In genomic region chr7:147992698-147993097, GRCh38 we compare ENCODE assay signal across 2 cellular contexts.
TF ChIP-seq lines count a peak whose summit lies in the region.

No MANE protein-coding gene starts in this region.

TF ChIP-seq in SK-N-SH treated with all-trans-retinoic acid at 6 μM for 48 hours, 23 proteins besides CTCF, POLR2A, EP300 and RAD21 (continued from another document):
- no peak for TF ChIP-seq POU6F1 (CRISPR knock-in tag; IDR thresholded peaks at IDR 0.05; ENCODE audit: borderline replicate concordance, low read depth)
- TF ChIP-seq PATZ1 (CRISPR knock-in tag; IDR thresholded peaks at IDR 0.05; ENCODE audit: borderline replicate concordance), result peak; percentile 63; the same call in 1 of the 2 replicates
- no peak for TF ChIP-seq CSDC2 (CRISPR knock-in tag; IDR thresholded peaks at IDR 0.05)
- TF ChIP-seq ZFP3 (CRISPR knock-in tag; IDR thresholded peaks at IDR 0.05), result peak; percentile 30; the same call in 1 of the 2 replicates
- peak; percentile 83; the same call in 1 of the 2 replicates for TF ChIP-seq CSRNP3 (CRISPR knock-in tag; IDR thresholded peaks at IDR 0.05)
- peak; percentile 98 for TF ChIP-seq ISL1 (CRISPR knock-in tag; IDR thresholded peaks at IDR 0.05)
- TF ChIP-seq ZNF565 (CRISPR knock-in tag; conservative IDR thresholded peaks at IDR 0.05; ENCODE audit: low read depth), result no peak
- no peak; the same call in 1 of the 2 replicates for TF ChIP-seq ZNF8 (CRISPR knock-in tag; IDR thresholded peaks at IDR 0.05)
- no peak for TF ChIP-seq BACH2 (CRISPR knock-in tag; IDR thresholded peaks at IDR 0.05; ENCODE audit: borderline replicate concordance)
TF ChIP-seq in SK-N-SH treated with all-trans-retinoic acid at 6 μM for 48 hours: peak in this region for 6.

TF ChIP-seq in SK-N-SH, 30 proteins besides CTCF, POLR2A, EP300 and RAD21 (continued from another document):
- TF ChIP-seq ZBTB33 (IDR thresholded peaks at IDR 0.05; ENCODE audit: borderline replicate concordance, low read depth) (no peak), FOXM1 (IDR thresholded peaks at IDR 0.05; ENCODE audit: low read depth) (no peak), MXI1 (IDR thresholded peaks at IDR 0.05; ENCODE audit: low read depth, low read length) (no peak), SMC3 (IDR thresholded peaks at IDR 0.05; ENCODE audit: low read depth, low read length) (no peak), TAF1 (IDR thresholded peaks at IDR 0.05; ENCODE audit: borderline replicate concordance, low read depth, low read length) (no peak), EZH2phosphoT487 (IDR thresholded peaks at IDR 0.05; ENCODE audit: borderline replicate concordance, low read depth) (no peak), POLR2AphosphoS5 (IDR thresholded peaks at IDR 0.05; ENCODE audit: low read depth, low read length) (no peak), TCF12 (IDR thresholded peaks at IDR 0.05) (no peak), FOXJ3 (CRISPR knock-in tag; IDR thresholded peaks at IDR 0.05) (no peak), MEF2A (IDR thresholded peaks at IDR 0.05; ENCODE audit: borderline replicate concordance, low read depth) (no peak)
